23 cellular contexts compared by ENCODE assay signal in the genomic region with DNA sequence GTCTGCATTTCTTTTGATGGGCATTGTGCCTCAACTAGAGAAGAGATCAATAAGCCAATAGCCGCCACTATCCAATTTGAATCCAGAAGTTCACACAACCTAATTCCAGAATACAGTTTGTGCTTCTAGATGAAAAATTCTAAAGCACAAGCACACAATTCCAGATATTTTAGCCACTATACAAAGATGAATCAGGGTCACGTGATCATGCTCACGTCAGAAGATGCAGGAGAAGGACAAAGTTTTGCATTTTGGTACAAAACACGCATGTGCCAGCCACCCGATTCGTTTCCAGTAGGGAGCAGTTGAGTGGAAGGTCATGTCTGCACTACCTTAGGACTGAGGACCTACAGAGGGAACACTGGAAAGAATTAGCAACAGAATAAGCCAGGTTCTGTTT. TPM values are rescaled to one million over a fixed set of nuclear protein-coding genes. Genes with fewer than 3 reads are reported as not detected.
"Had no signal": no experiment of that assay in that cellular context is flagged by ENCODE, and none has a peak within 500 bp of the region (broad histone marks: within the 10 kb centered on the region; RNA-seq: fewer than 3 reads in every experiment).

No MANE protein-coding gene starts in this region.

- H3K36me3 Mint-ChIP-seq: mesothelial cell of epicardium; natural killer cell; stimulated activated effector memory CD8-positive, alpha-beta T cell treated with anti-CD3 and anti-CD28 coated beads, Interleukin-12 subunit alpha, Interleukin-12 subunit beta, amount 100 ng/mL, for 72 hours had no signal

- H3K4me1 Mint-ChIP-seq: natural killer cell; stimulated activated effector memory CD8-positive, alpha-beta T cell treated with anti-CD3 and anti-CD28 coated beads, Interleukin-12 subunit alpha, Interleukin-12 subunit beta, amount 100 ng/mL, for 72 hours had no signal

- H3K36me3 ChIP-seq: colonic mucosa, left ventricle myocardium inferior, ovary, right atrium auricular region, tibial artery, upper lobe of left lung, vagina had no signal

- H3K27me3 ChIP-seq: colonic mucosa, ovary, right atrium auricular region, upper lobe of left lung, vagina had no signal

- DNase-seq: cerebellar nuclear complex; colonic mucosa; dermis blood vessel endothelial cell; effector CD4-positive, alpha-beta T cell; endodermal cell; foreskin melanocyte; head of caudate nucleus; left ventricle myocardium inferior; natural killer cell; nucleus accumbens; ovary; stimulated activated CD4-positive, alpha-beta T cell treated with anti-CD3 and anti-CD28 coated beads, Interleukin-2, amount 100 ng/mL, for 48 hours; stimulated activated naive CD8-positive, alpha-beta T cell treated with anti-CD3 and anti-CD28 coated beads, Interleukin-15, Interleukin-2, amounts not matched to agents 100 U/mL and 50 U/mL, for 24 hours; tibial artery; upper lobe of left lung had no signal

- H2AFZ ChIP-seq: hepatocyte had no signal

- H3K4me3 ChIP-seq: colonic mucosa, hepatocyte, left ventricle myocardium inferior, ovary, right atrium auricular region, smooth muscle cell, tibial artery, vagina had no signal

- ATAC-seq: natural killer cell; stimulated activated effector memory CD8-positive, alpha-beta T cell treated with anti-CD3 and anti-CD28 coated beads, Interleukin-12 subunit alpha, Interleukin-12 subunit beta, amount 100 ng/mL, for 72 hours; stimulated activated naive CD8-positive, alpha-beta T cell treated with anti-CD3 and anti-CD28 coated beads, Interleukin-15, Interleukin-2, amounts not matched to agents 100 U/mL and 50 U/mL, for 24 hours had no signal

- H3K9me3 Mint-ChIP-seq: endodermal cell; mesothelial cell of epicardium; natural killer cell; neural crest cell; stimulated activated effector memory CD8-positive, alpha-beta T cell treated with anti-CD3 and anti-CD28 coated beads, Interleukin-12 subunit alpha, Interleukin-12 subunit beta, amount 100 ng/mL, for 72 hours had no signal

- H3K4me1 ChIP-seq: colonic mucosa, left ventricle myocardium inferior, right atrium auricular region, vagina had no signal

- H3K27ac ChIP-seq: colonic mucosa, left ventricle myocardium inferior, ovary, right atrium auricular region, tibial artery, vagina had no signal

- H3K27ac Mint-ChIP-seq: endodermal cell; mesothelial cell of epicardium; natural killer cell; stimulated activated effector memory CD8-positive, alpha-beta T cell treated with anti-CD3 and anti-CD28 coated beads, Interleukin-12 subunit alpha, Interleukin-12 subunit beta, amount 100 ng/mL, for 72 hours had no signal

- H3K4me3 Mint-ChIP-seq: endodermal cell; mesothelial cell of epicardium; natural killer cell; neural crest cell; stimulated activated effector memory CD8-positive, alpha-beta T cell treated with anti-CD3 and anti-CD28 coated beads, Interleukin-12 subunit alpha, Interleukin-12 subunit beta, amount 100 ng/mL, for 72 hours had no signal

- H3K79me2 ChIP-seq: hepatocyte had no signal

- H3K9me3 ChIP-seq: colonic mucosa, left ventricle myocardium inferior, ovary, right atrium auricular region, tibial artery, upper lobe of left lung, vagina had no signal

RNA-seq across cellular contexts. Expression of a gene that starts 3.6 kb away (rescaled TPM):
- total RNA-seq: endodermal cell, temporal lobe had no signal
